ENCODE assay signal across 14 cellular contexts in the genomic region with DNA sequence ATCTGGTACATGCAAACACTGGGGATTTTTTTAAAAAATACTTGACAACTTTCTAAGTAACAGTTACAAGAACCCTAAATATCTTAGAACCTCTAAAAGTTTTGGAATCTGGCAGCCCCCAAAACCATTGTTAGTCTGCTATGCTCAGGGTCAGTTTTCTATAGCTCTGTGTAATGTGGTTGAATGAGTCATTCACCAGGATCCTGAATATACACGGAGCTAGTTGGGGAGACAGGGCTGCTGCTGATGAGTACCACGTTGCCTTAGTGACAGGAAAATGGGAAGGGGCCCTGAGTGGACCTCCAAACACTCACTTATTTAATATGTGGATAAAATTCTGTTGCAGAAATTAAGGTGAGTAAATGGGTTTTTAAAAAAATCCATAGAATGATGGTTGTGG.
DNase-seq lines count a peak whose midpoint lies in the region; ATAC-seq, FAIRE-seq and TF ChIP-seq lines count a peak whose summit lies in the region.
"Had no signal": no experiment of that assay in that cellular context is flagged by ENCODE, and none has a peak within 500 bp of the region (broad histone marks: within the 10 kb centered on the region; RNA-seq: fewer than 3 reads in every experiment).

No MANE protein-coding gene starts in this region.

- ATAC-seq in GM18519 (IDR thresholded peaks at IDR 0.05; ENCODE audit: low FRiP score, unreplicated experiment) (no peak), HG03280 (IDR thresholded peaks at IDR 0.05; ENCODE audit: unreplicated experiment) (no peak), GM21381 (IDR thresholded peaks at IDR 0.05; ENCODE audit: unreplicated experiment) (no peak)
- ATAC-seq: heart right ventricle had no signal

- H3K27me3 ChIP-seq in adipocyte (replicated peaks; ENCODE audit: control insufficient read depth, insufficient read depth, low read length): no peaks in the 10 kb centered on the region
- H3K27me3 ChIP-seq: heart right ventricle had no signal

- peaks cover 11% of the 10 kb centered on the region for H3K4me1 ChIP-seq in adipocyte (ENCODE audit: control insufficient read depth, insufficient read depth, low read length)

- POLR2A ChIA-PET in AG04449 (lab: Yijun Ruan, JAX): interaction anchor here (0.5 kb wide), 1 partner anchor 134 kb away, joined by 3 read pairs; no protein-coding TSS in a partner anchor

- CTCF ChIA-PET in AG04449 (lab: Yijun Ruan, JAX): interaction anchor here (0.8 to 1.3 kb wide), 2 partner anchors 35 to 187 kb away, joined by 3 to 4 read pairs; no protein-coding TSS in a partner anchor

- H3K36me3 ChIP-seq in adipocyte (ENCODE audit: control insufficient read depth, insufficient read depth, low read length, severe bottlenecking): no peaks in the 10 kb centered on the region
- H3K36me3 ChIP-seq: heart right ventricle had no signal

- H3K9ac ChIP-seq in adipocyte (ENCODE audit: low read length): no peak overlapping the region

- FAIRE-seq in HTR-8/SVneo (lab: Jason Lieb, UNC): no peak

- H3K9me3 ChIP-seq in adipocyte (ENCODE audit: control insufficient read depth, low read length): no peaks in the 10 kb centered on the region

- peak; percentile 34 for DNase-seq in AG04449 (ENCODE audit: low read depth, low spot score)
- peak; percentile 51 for DNase-seq in HTR-8/SVneo (ENCODE audit: insufficient read length, low spot score)
- peak; percentile 65 for DNase-seq in adipocyte (ENCODE audit: low read depth)
- peak; percentile 64 for DNase-seq in islet precursor cell
- DNase-seq in NCI-H446 treated with DMSO at 0.1 percent for 48 hours (lab: John Stamatoyannopoulos, UW): no peak
- DNase-seq: activated CD4-positive, alpha-beta T cell treated with anti-CD3 and anti-CD28 coated beads for 48 hours; activated gamma-delta T cell treated with Interleukin-2 at 50 U/mL for 16 hours; heart right ventricle; KBM-7; midbrain; Right ventricle myocardium superior had no signal

- H3K4me3 ChIP-seq in AG04449 (ENCODE audit: low read depth, low read length) (0 out of 2 replicates have a peak overlapping the region, but pooled peaks have one; percentile 10), adipocyte (ENCODE audit: low read length) (no peak overlapping the region)
- H3K4me3 ChIP-seq: heart right ventricle had no signal

- TF ChIP-seq CTCF in AG04449 (IDR thresholded peaks at IDR 0.05; ENCODE audit: insufficient read depth, low read length, missing control alignments): no peak
